In the genomic region with DNA sequence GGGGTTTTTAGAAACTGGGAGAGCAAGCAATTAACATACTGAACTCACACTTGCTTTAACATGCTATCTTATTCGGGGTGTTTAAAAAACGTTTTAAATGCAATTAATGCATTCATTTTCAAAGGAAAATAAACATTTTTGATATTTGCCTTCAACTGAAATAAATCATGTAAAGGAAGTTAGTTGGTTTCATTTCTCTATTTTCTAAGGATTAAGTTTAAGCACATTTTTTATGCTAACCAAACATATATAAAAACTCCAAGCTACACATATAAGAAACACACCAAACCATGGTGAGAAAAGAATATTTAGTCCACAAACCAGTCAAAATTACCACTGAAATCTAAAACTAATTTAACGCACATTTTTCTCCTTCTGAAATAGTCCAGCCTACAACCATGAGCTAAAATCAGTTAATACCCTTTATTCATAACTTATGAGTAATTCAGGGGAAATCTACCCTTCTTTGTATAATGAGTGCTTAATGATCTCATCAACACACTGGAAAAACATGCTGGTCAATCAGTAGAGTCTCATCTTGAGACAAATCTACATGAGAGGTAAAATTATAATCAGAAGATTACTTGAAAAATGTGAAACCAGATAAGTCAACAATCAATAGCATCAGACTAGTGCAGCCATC, we compare ENCODE assay signal across 11 cellular contexts. TPM values are rescaled to one million over a fixed set of nuclear protein-coding genes. Genes with fewer than 3 reads are reported as not detected.
DNase-seq lines count a peak whose midpoint lies in the region; ATAC-seq, FAIRE-seq and TF ChIP-seq lines count a peak whose summit lies in the region.
"Had no signal": no experiment of that assay in that cellular context is flagged by ENCODE, and none has a peak within 500 bp of the region (broad histone marks: within the 10 kb centered on the region; RNA-seq: fewer than 3 reads in every experiment).

No MANE protein-coding gene starts in this region.

- peak; percentile 5 for FAIRE-seq in islet of Langerhans (lab: Jason Lieb, UNC)

- H3K27ac ChIP-seq in testis (no peak overlapping the region), left lung (peak overlapping the region in 1 of 2 donors; percentile 8)
- H3K27ac ChIP-seq: WERI-Rb-1 had no signal

- 38 to 41% methylated on average over 3 of the region's 3 CpGs for WGBS in testis, 2 donors

- H3K36me3 ChIP-seq in testis (ENCODE audit: low read depth, missing control alignments) (no peaks in the 10 kb centered on the region), left lung (peaks cover 0 to 3% of the 10 kb centered on the region in 2 donors)

- no peak overlapping the region for H3K4me3 ChIP-seq in testis
- H3K4me3 ChIP-seq in left lung = no peak overlapping the region

- TF ChIP-seq CTCF in GM10266 (IDR thresholded peaks at IDR 0.05; ENCODE audit: control insufficient read depth, insufficient read depth, low read depth, missing control alignments) (no peak), testis (IDR thresholded peaks at IDR 0.05) (no peak), left lung (IDR thresholded peaks at IDR 0.05) (no peak)

- intact Hi-C loops in testis (cut with DNase I; ENCODE audit: low total_unique reads) (no loop called here), left lung (cut with DNase I) (no loop called here)

- H3K4me1 ChIP-seq in testis = peaks cover 26% of the 10 kb centered on the region
- H3K4me1 ChIP-seq in left lung = peaks cover 25 to 83% of the 10 kb centered on the region in 2 donors

- DNase-seq in GM10266 (ENCODE audit: extremely low spot score) (peak; percentile 18), NAMALWA (ENCODE audit: low spot score) (peak; percentile 59), testis (no peak), NCI-H510A (lab: John Stamatoyannopoulos, UW) (no peak), left lung (no peak)
- no peak for DNase-seq in activated effector memory CD4-positive, alpha-beta T cell treated with Interleukin-2 at 50 U/mL for 16 hours
- DNase-seq: GF-D8, NCI-H2081 treated with DMSO at 0.1 percent for 48 hours, WERI-Rb-1 had no signal

- peak; percentile 55 for ATAC-seq in GM21529 (IDR thresholded peaks at IDR 0.05; ENCODE audit: unreplicated experiment)
- no peak for ATAC-seq in left lung

- no peak for TF ChIP-seq POLR2A in testis (IDR thresholded peaks at IDR 0.05)

- H3K27me3 ChIP-seq in testis (no peaks in the 10 kb centered on the region), left lung (no peaks in the 10 kb centered on the region)

- H3K9me3 ChIP-seq in testis (no peaks in the 10 kb centered on the region), left lung (no peaks in the 10 kb centered on the region)

RNA-seq across cellular contexts. Expression of a gene that starts 8.1 kb away (rescaled TPM):
- total RNA-seq in testis (100 to 1,000 TPM in 1 of 2 donors, 10 to 100 TPM in 1; 96.0 to 101 TPM), left lung (10 to 100 TPM; 56.2 to 68.2 TPM)
- 87.6 TPM for polyA plus RNA-seq in testis (ENCODE audit: insufficient read depth, low read depth, low replicate concordance)

Comparison
In these comparisons a context has a peak if more than half of its experiments do, and no peak if none do; other contexts are left out.
1. DNase-seq: peak in GM10266 (single experiment) and NAMALWA (single experiment); none in testis (single experiment), NCI-H510A (single experiment), activated effector memory CD4-positive, alpha-beta T cell treated with Interleukin-2 at 50 U/mL for 16 hours (single experiment) and left lung (0 of 2).